8 cellular contexts compared by ENCODE assay signal in genomic region chr2:53767405-53768232, GRCh38. TPM values are rescaled to one million over a fixed set of nuclear protein-coding genes. Genes with fewer than 3 reads are reported as not detected.
DNase-seq lines count a peak whose midpoint lies in the region; ATAC-seq and TF ChIP-seq lines count a peak whose summit lies in the region.

Gene CHAC2 (plus strand): TSS chr2:53767804. CDS start chr2:53767887, 83 bp downstream.

- H3K4me1 ChIP-seq in OCI-LY7 (ENCODE audit: insufficient read depth, low read length, poor library complexity, severe bottlenecking) (peaks cover 30% of the 10 kb centered on the region), mucosa of descending colon (ENCODE audit: low read depth) (peaks cover 9% of the 10 kb centered on the region)

- ATAC-seq in GM21526 (IDR thresholded peaks at IDR 0.05; ENCODE audit: low FRiP score, unreplicated experiment) (peak; percentile 91), mucosa of descending colon (peak; percentile 96)

- H3K4me3 ChIP-seq in OCI-LY7 (ENCODE audit: low read depth, low read length, poor library complexity, severe bottlenecking), result peak within 1 kb of the TSS; percentile 84
- H3K4me3 ChIP-seq in epithelial cell of esophagus (ENCODE audit: low read length), result peak within 1 kb of the TSS; percentile 92
- H3K4me3 ChIP-seq in mucosa of descending colon, result peak within 1 kb of the TSS; percentile 40

- H3K4me2 ChIP-seq in OCI-LY7 (ENCODE audit: low read length), result peak within 1 kb of the TSS; percentile 95

- H3K9me3 ChIP-seq in OCI-LY7 (ENCODE audit: low read length) (no peaks in the 10 kb centered on the region), mucosa of descending colon (no peaks in the 10 kb centered on the region)

- H3K27ac ChIP-seq in OCI-LY7 (ENCODE audit: low read depth, low read length, poor library complexity, severe bottlenecking), result peak within 1 kb of the TSS; percentile 88

- TF ChIP-seq CTCF in OCI-LY7 (conservative IDR thresholded peaks at IDR 0.05; ENCODE audit: low read length) (peak; percentile 43; the same call in 1 of the 2 replicates), epithelial cell of esophagus (IDR thresholded peaks at IDR 0.05; ENCODE audit: insufficient read depth, low read depth, low read length, missing control alignments) (peak; percentile 46), mucosa of descending colon (IDR thresholded peaks at IDR 0.05) (peak; percentile 34)

- TSS peak; percentile 78 for BruUV-seq in OCI-LY7 (replicated peaks; lab: Mats Ljungman, UMichigan)

- H3K9me2 ChIP-seq in OCI-LY7 (ENCODE audit: insufficient read depth, low read length), result no peaks in the 10 kb centered on the region

- H3K36me3 ChIP-seq in OCI-LY7 (ENCODE audit: insufficient read depth, low read length) (peaks cover 60% of the 10 kb centered on the region), mucosa of descending colon (ENCODE audit: low read depth) (no peaks in the 10 kb centered on the region)

- intact Hi-C loops in OCI-LY7 (cut with micrococcal nuclease; ENCODE audit: unreplicated experiment), result loop anchor here (1.0 to 5.0 kb wide), 2 partner anchors 19 to 335 kb away; partner anchors contain the start of gene ASB3
- intact Hi-C loops in mucosa of descending colon (cut with DNase I, micrococcal nuclease), result no loop called here

- POLR2A ChIA-PET in OCI-LY7 (lab: Charles Lee), result interaction anchor here (0.5 to 3.0 kb wide), 23 partner anchors 11 to 1671 kb away, joined by 3 to 29 read pairs (median 4); partner anchors contain the start of genes ASB3, ERLEC1 and PSME4

- DNase-seq in DMS114 treated with DMSO at 0.1 percent for 48 hours (lab: John Stamatoyannopoulos, UW; ENCODE audit: unreplicated experiment), result peak; percentile 83
- peak; percentile 79 for DNase-seq in HuH-7 (ENCODE audit: low spot score)
- DNase-seq in OCI-LY7 (ENCODE audit: low spot score), result peak; percentile 91
- peak; percentile 76 for DNase-seq in activated T-cell treated with anti-CD3 and anti-CD28 coated beads for 1 hour (ENCODE audit: low read depth)
- DNase-seq in epithelial cell of esophagus (ENCODE audit: low read depth), result peak; percentile 84
- DNase-seq in mucosa of descending colon, result peak; percentile 91 to 92 (median 92)
- peak; percentile 80 for DNase-seq in stimulated activated CD8-positive, alpha-beta memory T cell treated with anti-CD3 and anti-CD28 coated beads, Interleukin-4, amount 100 ng/mL, for 24 hours (ENCODE audit: low read depth)

- peak within 1 kb of the TSS; percentile 69 for H2AFZ ChIP-seq in OCI-LY7 (ENCODE audit: low read length)

- CTCF ChIA-PET in OCI-LY7 (lab: Charles Lee; ENCODE audit: unreplicated experiment), result interaction anchor here (0.8 to 1.1 kb wide), 2 partner anchors 12 to 20 kb away, joined by 3 read pairs; no protein-coding TSS in a partner anchor

- peaks cover 59% of the 10 kb centered on the region for H3K79me2 ChIP-seq in OCI-LY7 (ENCODE audit: insufficient read depth, low read depth, low read length)

- no peaks in the 10 kb centered on the region for H4K20me1 ChIP-seq in OCI-LY7 (ENCODE audit: insufficient read depth, low read length)

RNA-seq across cellular contexts. Expression of gene CHAC2, which starts in this region (rescaled TPM):
- 15.9 and 17.0 TPM in 2 replicates for total RNA-seq in OCI-LY7 (2014; rRNA removed; shearing (Covaris generic))
- total RNA-seq in OCI-LY7 (2022) (13.7 and 13.9 TPM in 2 replicates), mucosa of descending colon (1 to 10 TPM; 3.1 to 4.7 (median 3.3) TPM)

Comparison
In these comparisons a context has a peak if more than half of its experiments do, and no peak if none do; other contexts are left out.
1. Peak in every context shown above with its lines: DNase-seq, ATAC-seq, H3K4me3 ChIP-seq and H3K27ac ChIP-seq.
2. H3K4me3 ChIP-seq: peak in every context shown above with its lines; median percentile 92 in epithelial cell of esophagus; 84 in OCI-LY7; 40 in mucosa of descending colon.